Comparison of ENCODE assay signal across 10 cellular contexts in genomic region chr19:1906985-1907562, GRCh38. TPM values are rescaled to one million over a fixed set of nuclear protein-coding genes. Genes with fewer than 3 reads are reported as not detected.
DNase-seq lines count a peak whose midpoint lies in the region; TF ChIP-seq lines count a peak whose summit lies in the region.
"Had no signal": no experiment of that assay in that cellular context is flagged by ENCODE, and none has a peak within 500 bp of the region (broad histone marks: within the 10 kb centered on the region; RNA-seq: fewer than 3 reads in every experiment).

No MANE protein-coding gene starts in this region.

- peak overlapping the region; percentile 42 for H3K4me3 Mint-ChIP-seq in activated naive CD4-positive, alpha-beta T cell treated with anti-CD3 and anti-CD28 coated beads, Interleukin-2, amount 50 U/mL, for 24 hours
- H3K4me3 Mint-ChIP-seq in type B pancreatic cell = peak overlapping the region; percentile 71

- no peak for DNase-seq in activated naive CD4-positive, alpha-beta T cell treated with Interleukin-2 at 50 U/mL for 16 hours
- no peak for DNase-seq in esophagus squamous epithelium (lab: John Stamatoyannopoulos, UW)
- DNase-seq in type B pancreatic cell (ENCODE audit: extremely low spot score, unreplicated experiment) = no peak
- no peak for DNase-seq in DMS79 (lab: John Stamatoyannopoulos, UW)
- DNase-seq in NCI-H1694 (lab: John Stamatoyannopoulos, UW) = no peak
- DNase-seq: KG1; retina; stimulated activated CD8-positive, alpha-beta memory T cell treated with anti-CD3 and anti-CD28 coated beads, Interleukin-4, amount 100 ng/mL, for 48 hours; SW 1271 had no signal

- H3K27ac Mint-ChIP-seq in activated naive CD4-positive, alpha-beta T cell treated with anti-CD3 and anti-CD28 coated beads, Interleukin-2, amount 50 U/mL, for 24 hours = no peak overlapping the region
- peak overlapping the region; percentile 79 for H3K27ac Mint-ChIP-seq in type B pancreatic cell

- no peaks in the 10 kb centered on the region for H3K27me3 Mint-ChIP-seq in activated naive CD4-positive, alpha-beta T cell treated with anti-CD3 and anti-CD28 coated beads, Interleukin-2, amount 50 U/mL, for 24 hours
- H3K27me3 Mint-ChIP-seq in type B pancreatic cell = no peaks in the 10 kb centered on the region

- H3K4me1 ChIP-seq in esophagus squamous epithelium = peaks cover 43 to 87% (median 51%) of the 10 kb centered on the region in 3 donors

- no peaks in the 10 kb centered on the region for H3K27me3 ChIP-seq in esophagus squamous epithelium

- peak overlapping the region in 2 of 4 donors; percentile 37 to 42 for H3K4me3 ChIP-seq in esophagus squamous epithelium

- H3K36me3 ChIP-seq in esophagus squamous epithelium = peaks cover 0 to 4% (median 3%) of the 10 kb centered on the region in 3 donors

- H3K27ac ChIP-seq in esophagus squamous epithelium = peak overlapping the region; percentile 82 to 97 (median 88)

- intact Hi-C loops in esophagus squamous epithelium (cut with DNase I) = no loop called here

- TF ChIP-seq POLR2A in esophagus squamous epithelium (IDR thresholded peaks at IDR 0.05) = no peak

- H3K9me3 ChIP-seq in esophagus squamous epithelium = no peaks in the 10 kb centered on the region

- H3K36me3 Mint-ChIP-seq in activated naive CD4-positive, alpha-beta T cell treated with anti-CD3 and anti-CD28 coated beads, Interleukin-2, amount 50 U/mL, for 24 hours = no peaks in the 10 kb centered on the region
- H3K36me3 Mint-ChIP-seq in type B pancreatic cell = peaks cover 7% of the 10 kb centered on the region

- WGBS in esophagus squamous epithelium, 2 donors = 73 to 85% methylated on average over 7 to 10 of the region's 10 CpGs

- H3K9me3 Mint-ChIP-seq in activated naive CD4-positive, alpha-beta T cell treated with anti-CD3 and anti-CD28 coated beads, Interleukin-2, amount 50 U/mL, for 24 hours = no peaks in the 10 kb centered on the region
- no peaks in the 10 kb centered on the region for H3K9me3 Mint-ChIP-seq in type B pancreatic cell

- TF ChIP-seq CTCF in esophagus squamous epithelium (IDR thresholded peaks at IDR 0.05) (no peak), type B pancreatic cell (conservative IDR thresholded peaks at IDR 0.05) (no peak)

- H3K4me1 Mint-ChIP-seq in activated naive CD4-positive, alpha-beta T cell treated with anti-CD3 and anti-CD28 coated beads, Interleukin-2, amount 50 U/mL, for 24 hours = peaks cover 43% of the 10 kb centered on the region
- H3K4me1 Mint-ChIP-seq in type B pancreatic cell (ENCODE audit: unreplicated experiment) = peaks cover 17% of the 10 kb centered on the region

RNA-seq across cellular contexts. Expression of gene ADAT3, which starts 1.9 kb away (rescaled TPM):
- total RNA-seq in esophagus squamous epithelium = 10 to 100 TPM in 2 of 4 donors, 1 to 10 TPM in 2; 4.7 to 20.4 (median 11.1) TPM
- total RNA-seq in type B pancreatic cell (ENCODE audit: low replicate concordance) = 12.1 and 13.9 TPM in 2 replicates

RNA-seq across cellular contexts. Expression of gene SCAMP4, which starts 1.9 kb away (rescaled TPM):
- total RNA-seq in esophagus squamous epithelium (100 to 1,000 TPM in 1 of 4 donors, 10 to 100 TPM in 3; 49.8 to 144 (median 83.9) TPM), type B pancreatic cell (ENCODE audit: low replicate concordance) (76.9 and 90.6 TPM in 2 replicates)

RNA-seq across cellular contexts. Expression of gene ABHD17A, which starts 21.8 kb away (rescaled TPM):
- total RNA-seq in esophagus squamous epithelium (10 to 100 TPM; 78.4 to 91.7 (median 82.9) TPM), type B pancreatic cell (ENCODE audit: low replicate concordance) (60.4 and 62.0 TPM in 2 replicates)

RNA-seq across cellular contexts. Expression of gene CSNK1G2, which starts 33.9 kb away (rescaled TPM):
- 10 to 100 TPM; 40.4 to 68.9 (median 60.3) TPM for total RNA-seq in esophagus squamous epithelium
- 68.9 and 71.6 TPM in 2 replicates for total RNA-seq in type B pancreatic cell (ENCODE audit: low replicate concordance)

RNA-seq across cellular contexts. Expression of gene KLF16, which starts 43.7 kb away (rescaled TPM):
- total RNA-seq in esophagus squamous epithelium (10 to 100 TPM in 1 of 4 donors, 1 to 10 TPM in 3; 8.3 to 13.5 (median 9.1) TPM), type B pancreatic cell (ENCODE audit: low replicate concordance) (17.9 and 18.1 TPM in 2 replicates)
